In the genomic region with DNA sequence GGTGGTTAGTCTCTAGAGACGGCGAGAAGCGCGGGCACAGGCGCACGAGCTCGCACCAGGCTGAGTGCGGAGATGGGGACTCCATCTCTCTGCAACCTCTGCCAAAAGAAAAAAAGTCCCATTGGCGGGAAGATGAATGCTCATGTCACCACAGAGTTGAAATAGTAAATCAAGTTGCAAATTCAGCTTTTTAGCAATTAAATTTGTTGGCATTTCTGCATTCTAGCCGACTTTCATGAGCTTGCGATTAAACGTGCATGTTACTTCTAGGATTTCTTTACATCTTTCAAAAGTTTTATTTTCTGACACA, we compare ENCODE assay signal across 8 cellular contexts.
DNase-seq lines count a peak whose midpoint lies in the region; ATAC-seq and TF ChIP-seq lines count a peak whose summit lies in the region.

No MANE protein-coding gene starts in this region.

- DNase-seq in NCI-H524 (lab: John Stamatoyannopoulos, UW), result peak; percentile 62 to 72
- DNase-seq in NCI-H524 treated with DMSO at 0.1 percent for 48 hours (lab: John Stamatoyannopoulos, UW), result no peak
- DNase-seq in HuH-7.5 (ENCODE audit: low spot score), result peak; percentile 28
- DNase-seq in foreskin fibroblast, result peak; percentile 36 to 74
- peak; percentile 17 for DNase-seq in pons (ENCODE audit: low spot score)
- no peak for DNase-seq in hepatic stellate cell (ENCODE audit: low spot score)

- peak; percentile 46 for ATAC-seq in GM21576 (IDR thresholded peaks at IDR 0.05; ENCODE audit: unreplicated experiment)

- peak overlapping the region; percentile 90 for H3K4me3 ChIP-seq in WI38 (ENCODE audit: low read depth, low read length)
- H3K4me3 ChIP-seq in foreskin fibroblast (ENCODE audit: low read depth in 1 of 2, low read length in 2 of 2), result peak overlapping the region; percentile 70

- TF ChIP-seq CTCF in WI38 (IDR thresholded peaks at IDR 0.05; ENCODE audit: low read depth, low read length) (no peak), foreskin fibroblast (IDR thresholded peaks at IDR 0.05; ENCODE audit: low read depth, low read length) (no peak)

Comparison
In these comparisons a context has a peak if more than half of its experiments do, and no peak if none do; other contexts are left out.
1. DNase-seq: peak in NCI-H524 (2 of 2), HuH-7.5 (single experiment), foreskin fibroblast (2 of 2) and pons (single experiment); none in NCI-H524 treated with DMSO at 0.1 percent for 48 hours (single experiment) and hepatic stellate cell (single experiment).